Comparison of ENCODE assay signal across 9 cellular contexts in genomic region chr20:47786763-47787107, GRCh38. TPM values are rescaled to one million over a fixed set of nuclear protein-coding genes. Genes with fewer than 3 reads are reported as not detected.
A peak's percentile ranks its signal among the peaks of the same experiment; 100 is the strongest.
DNase-seq lines count a peak whose midpoint lies in the region; ATAC-seq and TF ChIP-seq lines count a peak whose summit lies in the region.
"Had no signal": no experiment of that assay in that cellular context is flagged by ENCODE, and none has a peak within 500 bp of the region (broad histone marks: within the 10 kb centered on the region; RNA-seq: fewer than 3 reads in every experiment).

No MANE protein-coding gene starts in this region.

- CTCF ChIA-PET in OCI-LY7 (lab: Charles Lee; ENCODE audit: unreplicated experiment): no interaction called here

- no peaks in the 10 kb centered on the region for H3K79me2 ChIP-seq in OCI-LY7 (ENCODE audit: insufficient read depth, low read depth, low read length)

- no peak for TF ChIP-seq CTCF in AG09309 (IDR thresholded peaks at IDR 0.05; ENCODE audit: control insufficient read depth, insufficient read depth, low read depth, low read length, missing control alignments)
- peak; percentile 4 for TF ChIP-seq CTCF in endodermal cell (conservative IDR thresholded peaks at IDR 0.05)
- no peak for TF ChIP-seq CTCF in nephron progenitor cell (IDR thresholded peaks at IDR 0.05)
- TF ChIP-seq CTCF in OCI-LY7 (conservative IDR thresholded peaks at IDR 0.05; ENCODE audit: low read length): no peak

- H3K4me1 ChIP-seq in endodermal cell (ENCODE audit: control insufficient read depth, insufficient read depth, low read length) (peaks cover 16% of the 10 kb centered on the region), OCI-LY7 (ENCODE audit: insufficient read depth, low read length, poor library complexity, severe bottlenecking) (no peaks in the 10 kb centered on the region)

- H3K36me3 ChIP-seq in endodermal cell (ENCODE audit: control insufficient read depth, insufficient read depth, low read length) (peaks cover 6% of the 10 kb centered on the region), OCI-LY7 (ENCODE audit: insufficient read depth, low read length) (no peaks in the 10 kb centered on the region)

- no peaks in the 10 kb centered on the region for H3K9me2 ChIP-seq in OCI-LY7 (ENCODE audit: insufficient read depth, low read length)

- no peak overlapping the region for H3K4me2 ChIP-seq in OCI-LY7 (ENCODE audit: low read length)

- 36 to 40% methylated on average over 6 of the region's 6 CpGs for WGBS in endodermal cell (ENCODE audit: insufficient coverage in 1 of 2, insufficient read length in 1 of 2), 2 experiments

- no peaks in the 10 kb centered on the region for H3K9me3 ChIP-seq in endodermal cell (ENCODE audit: control insufficient read depth, low read length)
- no peaks in the 10 kb centered on the region for H3K9me3 ChIP-seq in OCI-LY7 (ENCODE audit: low read length)

- H3K9ac ChIP-seq in endodermal cell (ENCODE audit: extremely low read depth, low read length, poor library complexity, severe bottlenecking): no peak overlapping the region

- H4K20me1 ChIP-seq in OCI-LY7 (ENCODE audit: insufficient read depth, low read length): no peaks in the 10 kb centered on the region

- no peaks in the 10 kb centered on the region for H3K27me3 ChIP-seq in endodermal cell (ENCODE audit: control insufficient read depth, insufficient read depth, low read length, poor library complexity, severe bottlenecking)

- H3K27me3 Mint-ChIP-seq in IgD-negative memory B cell (peaks cover 34% of the 10 kb centered on the region), endodermal cell (ENCODE audit: insufficient read depth) (peaks cover 15% of the 10 kb centered on the region), nephron progenitor cell (ENCODE audit: low read depth, poor library complexity) (peaks cover 12% of the 10 kb centered on the region)

- H3K4me1 Mint-ChIP-seq in IgD-negative memory B cell: peaks cover 4 to 25% (median 15%) of the 10 kb centered on the region in 3 donors
- peaks cover 35% of the 10 kb centered on the region for H3K4me1 Mint-ChIP-seq in endodermal cell
- peaks cover 83% of the 10 kb centered on the region for H3K4me1 Mint-ChIP-seq in nephron progenitor cell

- no peak overlapping the region for H2AFZ ChIP-seq in OCI-LY7 (ENCODE audit: low read length)

- DNase-seq in AG09309 (ENCODE audit: low read depth): no peak
- DNase-seq in endodermal cell: no peak
- DNase-seq in nephron progenitor cell: no peak
- no peak for DNase-seq in OCI-LY7 (ENCODE audit: low spot score)
- no peak for DNase-seq in KG1 (lab: John Stamatoyannopoulos, UW)
- DNase-seq in HuH-7 (ENCODE audit: low spot score): no peak
- DNase-seq: stimulated activated CD4-positive, alpha-beta T cell treated with anti-CD3 and anti-CD28 coated beads, Interleukin-4, amount 100 ng/mL, for 24 hours had no signal

- BruUV-seq in OCI-LY7 (replicated peaks; lab: Mats Ljungman, UMichigan): no TSS peak

- H3K9me3 Mint-ChIP-seq in IgD-negative memory B cell (no peaks in the 10 kb centered on the region), endodermal cell (no peaks in the 10 kb centered on the region), nephron progenitor cell (no peaks in the 10 kb centered on the region)

- intact Hi-C loops in OCI-LY7 (cut with micrococcal nuclease; ENCODE audit: unreplicated experiment): no loop called here

- H3K4me3 Mint-ChIP-seq in IgD-negative memory B cell (peak overlapping the region; percentile 82 to 96 (median 91)), endodermal cell (peak overlapping the region; percentile 76), nephron progenitor cell (peak overlapping the region; percentile 93)

- no peak for ATAC-seq in HG02885 (IDR thresholded peaks at IDR 0.05; ENCODE audit: poor library complexity, unreplicated experiment)

- H3K27ac Mint-ChIP-seq in IgD-negative memory B cell: peak overlapping the region in 1 of 3 donors; percentile 41
- peak overlapping the region; percentile 91 for H3K27ac Mint-ChIP-seq in endodermal cell
- H3K27ac Mint-ChIP-seq in nephron progenitor cell: peak overlapping the region; percentile 99

- H3K4me3 ChIP-seq in AG09309 (ENCODE audit: control insufficient read depth, low read depth, low read length) (peak overlapping the region; percentile 39), endodermal cell (ENCODE audit: low read length) (peak overlapping the region; percentile 94), OCI-LY7 (ENCODE audit: low read depth, low read length, poor library complexity, severe bottlenecking) (no peak overlapping the region)

- H3K36me3 Mint-ChIP-seq in IgD-negative memory B cell: peaks cover 2% of the 10 kb centered on the region
- H3K36me3 Mint-ChIP-seq in endodermal cell (ENCODE audit: low read depth): no peaks in the 10 kb centered on the region
- no peaks in the 10 kb centered on the region for H3K36me3 Mint-ChIP-seq in nephron progenitor cell (ENCODE audit: low read depth)

- no peak overlapping the region for H3K27ac ChIP-seq in endodermal cell (ENCODE audit: low read depth, low read length)
- no peak overlapping the region for H3K27ac ChIP-seq in OCI-LY7 (ENCODE audit: low read depth, low read length, poor library complexity, severe bottlenecking)

- POLR2A ChIA-PET in OCI-LY7 (lab: Charles Lee): no interaction called here

RNA-seq across cellular contexts. Expression of gene SULF2, which starts 1.5 kb away (rescaled TPM):
- 1.7 TPM for polyA plus RNA-seq in IgD-negative memory B cell
- total RNA-seq in endodermal cell (100 to 1,000 TPM in 1 of 2 donors, 10 to 100 TPM in 1; 75.7 to 146 TPM), OCI-LY7 (2022) (0.51 TPM in 1 of 2 replicates, not detected in the other)
- 55.0 TPM for polyA plus RNA-seq in endodermal cell (2013, experiment 1 of 2)
- 66.7 TPM for polyA plus RNA-seq in endodermal cell (2013, experiment 2 of 2)
- total RNA-seq in OCI-LY7 (2014; rRNA removed; shearing (Covaris generic)): 0.03 TPM in 1 of 2 replicates, not detected in the other

Comparison
In these comparisons a context has a peak if more than half of its experiments do, and no peak if none do; other contexts are left out.
1. RNA of gene SULF2, which starts 1.5 kb away (total RNA-seq): 75.7 to 146 TPM in endodermal cell; 0.03 to 0.51 TPM in OCI-LY7; every median in the first group is over 10 times any median in the second.
2. Peak in every context shown above with its lines, with median percentiles within 50 percentile points of each other: H3K4me3 Mint-ChIP-seq.